Comparison of ENCODE assay signal across 8 cellular contexts in the genomic region with DNA sequence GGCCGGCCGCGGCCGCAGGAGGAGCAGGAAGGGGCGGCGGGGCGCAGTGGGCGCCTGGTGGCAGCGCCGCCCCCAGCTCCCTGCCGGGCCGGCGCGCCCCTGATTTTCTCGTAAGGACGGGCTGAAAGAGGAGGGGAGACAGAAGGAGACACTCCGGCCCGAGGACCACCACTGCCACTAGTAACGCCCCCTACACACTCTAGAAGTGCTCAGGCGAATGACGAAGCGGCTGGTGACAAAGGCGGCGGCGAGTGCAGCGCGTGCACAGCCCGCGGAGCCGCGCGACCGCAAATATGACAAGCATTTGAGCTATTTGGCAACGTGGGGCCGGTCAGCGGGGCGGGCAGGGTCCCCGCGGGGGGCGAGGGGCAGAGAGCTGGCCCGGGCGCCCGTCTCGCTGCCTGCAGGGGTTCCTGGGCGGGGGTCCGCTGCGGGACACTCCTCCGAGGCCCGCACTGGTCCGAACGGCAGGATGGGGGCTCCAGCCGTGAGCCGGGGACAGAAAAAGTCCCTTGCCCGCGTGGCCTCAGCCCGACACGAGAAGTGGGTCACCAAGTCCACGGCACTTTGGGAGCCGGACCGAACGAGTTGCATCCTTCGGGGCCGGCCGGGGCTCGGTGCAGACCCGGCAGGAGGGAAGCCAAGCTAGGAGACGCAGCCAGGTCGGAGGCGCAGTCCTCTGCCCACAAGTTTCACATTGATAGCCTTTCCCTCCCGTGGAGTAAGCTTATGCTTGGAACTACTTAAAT. TPM values are rescaled to one million over a fixed set of nuclear protein-coding genes. Genes with fewer than 3 reads are reported as not detected.
DNase-seq lines count a peak whose midpoint lies in the region; ATAC-seq and TF ChIP-seq lines count a peak whose summit lies in the region.

No MANE protein-coding gene starts in this region.

- TF ChIP-seq CTCF in natural killer cell (IDR thresholded peaks at IDR 0.05), result no peak
- TF ChIP-seq CTCF in transverse colon (IDR thresholded peaks at IDR 0.05), result no peak

- H3K27ac Mint-ChIP-seq in CD4-positive, alpha-beta memory T cell, result peak overlapping the region; percentile 90 to 95 (median 94)
- peak overlapping the region; percentile 86 for H3K27ac Mint-ChIP-seq in activated T-cell treated with anti-CD3 and anti-CD28 coated beads, Interleukin-2, amount 50 U/mL, for 24 hours
- H3K27ac Mint-ChIP-seq in natural killer cell, result peak overlapping the region; percentile 85 to 87

- CTCF ChIA-PET in CD4-positive, alpha-beta memory T cell (lab: Charles Lee; ENCODE audit: partially characterized antibody), result interaction anchor here (0.6 to 8.8 kb wide), 38 partner anchors 10 to 918 kb away, joined by 3 to 118 read pairs (median 4); partner anchors contain the start of gene AFTPH

- H3K27ac ChIP-seq in CD4-positive, alpha-beta memory T cell (ENCODE audit: low read depth, low read length), result peak overlapping the region; percentile 83
- H3K27ac ChIP-seq in transverse colon, result peak overlapping the region; percentile 98 to 100 (median 100)

- H3K9me3 Mint-ChIP-seq in CD4-positive, alpha-beta memory T cell, result no peaks in the 10 kb centered on the region
- no peaks in the 10 kb centered on the region for H3K9me3 Mint-ChIP-seq in activated T-cell treated with anti-CD3 and anti-CD28 coated beads, Interleukin-2, amount 50 U/mL, for 24 hours
- no peaks in the 10 kb centered on the region for H3K9me3 Mint-ChIP-seq in natural killer cell

- 1% methylated on average over 42 of the region's 70 CpGs; no CpG with 5 or more reads in 1 of the 2 donors for WGBS in transverse colon (ENCODE audit: low coverage in 1 of 2), 2 donors

- H3K36me3 ChIP-seq in CD4-positive, alpha-beta memory T cell (ENCODE audit: insufficient read depth, low read length), result no peaks in the 10 kb centered on the region
- H3K36me3 ChIP-seq in transverse colon, result no peaks in the 10 kb centered on the region

- intact Hi-C loops in CD4-positive, alpha-beta memory T cell (cut with micrococcal nuclease), result loop anchor here (2.0 kb wide), 2 partner anchors 45 to 77 kb away; no protein-coding TSS in a partner anchor
- intact Hi-C loops in natural killer cell (cut with micrococcal nuclease), result loop anchor here (2.0 to 5.0 kb wide), 4 partner anchors 47 to 327 kb away; partner anchors contain the start of gene AFTPH
- intact Hi-C loops in transverse colon (cut with DNase I; ENCODE audit: low total_unique reads), result loop anchor here (5.0 kb wide), 2 partner anchors 98 to 333 kb away; partner anchors contain the start of gene SLC1A4

- H3K4me3 ChIP-seq in CD4-positive, alpha-beta memory T cell (ENCODE audit: low read length in 2 of 2), result peak overlapping the region; percentile 45 to 70
- peak overlapping the region; percentile 78 to 93 (median 88) for H3K4me3 ChIP-seq in transverse colon

- H3K27me3 Mint-ChIP-seq in CD4-positive, alpha-beta memory T cell, result no peaks in the 10 kb centered on the region
- no peaks in the 10 kb centered on the region for H3K27me3 Mint-ChIP-seq in activated T-cell treated with anti-CD3 and anti-CD28 coated beads, Interleukin-2, amount 50 U/mL, for 24 hours
- no peaks in the 10 kb centered on the region for H3K27me3 Mint-ChIP-seq in natural killer cell (ENCODE audit: low read depth in 2 of 2)

- POLR2A ChIA-PET in CD4-positive, alpha-beta memory T cell (lab: Charles Lee; ENCODE audit: partially characterized antibody), result interaction anchor here (0.5 to 13.8 kb wide), 48 partner anchors 10 to 1066 kb away, joined by 3 to 298 read pairs (median 6); partner anchors contain the start of genes ACTR2, AFTPH, CEP68 and RAB1A

- H3K36me3 Mint-ChIP-seq in CD4-positive, alpha-beta memory T cell, result peaks cover 0 to 9% of the 10 kb centered on the region in 2 donors
- H3K36me3 Mint-ChIP-seq in activated T-cell treated with anti-CD3 and anti-CD28 coated beads, Interleukin-2, amount 50 U/mL, for 24 hours (ENCODE audit: low read depth), result peaks cover 9% of the 10 kb centered on the region
- H3K36me3 Mint-ChIP-seq in natural killer cell, result no peaks in the 10 kb centered on the region

- TF ChIP-seq POLR2A in erythroblast (IDR thresholded peaks at IDR 0.05; ENCODE audit: low read length), result peak; percentile 92
- peak; percentile 77 for TF ChIP-seq POLR2A in transverse colon (IDR thresholded peaks at IDR 0.05)

- H3K4me1 ChIP-seq in CD4-positive, alpha-beta memory T cell (ENCODE audit: insufficient read depth, low read length), result peaks cover 47% of the 10 kb centered on the region
- H3K4me1 ChIP-seq in transverse colon, result peaks cover 29 to 44% (median 40%) of the 10 kb centered on the region in 4 donors

- H3K27me3 ChIP-seq in CD4-positive, alpha-beta memory T cell (ENCODE audit: insufficient read depth, low read length), result no peaks in the 10 kb centered on the region
- no peaks in the 10 kb centered on the region for H3K27me3 ChIP-seq in transverse colon

- H3K4me1 Mint-ChIP-seq in CD4-positive, alpha-beta memory T cell, result peaks cover 32 to 57% (median 48%) of the 10 kb centered on the region in 4 donors
- H3K4me1 Mint-ChIP-seq in activated T-cell treated with anti-CD3 and anti-CD28 coated beads, Interleukin-2, amount 50 U/mL, for 24 hours (ENCODE audit: low read depth), result peaks cover 79% of the 10 kb centered on the region
- peaks cover 28 to 34% of the 10 kb centered on the region in 2 donors for H3K4me1 Mint-ChIP-seq in natural killer cell

- DNase-seq in CD4-positive, alpha-beta memory T cell, result peak; percentile 64 to 82 (median 65)
- peak; percentile 89 for DNase-seq in OCI-M1 (lab: John Stamatoyannopoulos, UW)
- DNase-seq in activated T-cell treated with anti-CD3 and anti-CD28 coated beads, Interleukin-2, amount 50 U/mL, for 24 hours, result peak; percentile 78
- peak; percentile 88 to 93 for DNase-seq in erythroblast (lab: John Stamatoyannopoulos, UW)
- peak; percentile 78 for DNase-seq in natural killer cell
- DNase-seq in transverse colon, result peak; percentile 78

- peak overlapping the region; percentile 89 to 94 (median 90) for H3K4me3 Mint-ChIP-seq in CD4-positive, alpha-beta memory T cell
- H3K4me3 Mint-ChIP-seq in activated T-cell treated with anti-CD3 and anti-CD28 coated beads, Interleukin-2, amount 50 U/mL, for 24 hours, result peak overlapping the region; percentile 76
- peak overlapping the region; percentile 93 for H3K4me3 Mint-ChIP-seq in natural killer cell

- in situ Hi-C loops in transverse colon (cut with MboI; ENCODE audit: low pct_ligation_motif_present in 1 of 4, low pct_unique_long_range_greater_than_20kb in 1 of 4, low sequenced_read_pairs in 3 of 4), result loop anchor here in 1 of 4 donors (10.0 kb wide), 1 partner anchor 91 kb away; no protein-coding TSS in a partner anchor

- TF ChIP-seq EP300 in transverse colon (IDR thresholded peaks at IDR 0.05; ENCODE audit: low read depth), result no peak

- no peaks in the 10 kb centered on the region for H3K9me3 ChIP-seq in CD4-positive, alpha-beta memory T cell (ENCODE audit: control insufficient read depth in 1 of 2, low read length in 2 of 2)
- H3K9me3 ChIP-seq in transverse colon, result no peaks in the 10 kb centered on the region

- ATAC-seq in GM19463 (IDR thresholded peaks at IDR 0.05; ENCODE audit: unreplicated experiment) (peak; percentile 33), HG03571 (IDR thresholded peaks at IDR 0.05; ENCODE audit: unreplicated experiment) (peak; percentile 31), natural killer cell (peak; percentile 64 to 81 (median 68))

RNA-seq across cellular contexts. Expression of gene SERTAD2, which starts 0.5 kb away (rescaled TPM):
- 10 to 100 TPM; 23.5 to 24.6 TPM for total RNA-seq in CD4-positive, alpha-beta memory T cell
- 1 to 10 TPM; 2.6 to 5.5 TPM for polyA plus RNA-seq in CD4-positive, alpha-beta memory T cell
- 10 to 100 TPM; 45.6 to 71.2 (median 55.8) TPM for total RNA-seq in natural killer cell
- total RNA-seq in transverse colon, result 10 to 100 TPM in 3 of 4 donors, 1 to 10 TPM in 1; 5.4 to 22.1 (median 13.2) TPM

Comparison
In these comparisons a context has a peak if more than half of its experiments do, and no peak if none do; other contexts are left out.
1. Peak in every context shown above with its lines: DNase-seq, ATAC-seq, H3K4me3 ChIP-seq and H3K27ac ChIP-seq.